12 cellular contexts compared by ENCODE assay signal in the genomic region with DNA sequence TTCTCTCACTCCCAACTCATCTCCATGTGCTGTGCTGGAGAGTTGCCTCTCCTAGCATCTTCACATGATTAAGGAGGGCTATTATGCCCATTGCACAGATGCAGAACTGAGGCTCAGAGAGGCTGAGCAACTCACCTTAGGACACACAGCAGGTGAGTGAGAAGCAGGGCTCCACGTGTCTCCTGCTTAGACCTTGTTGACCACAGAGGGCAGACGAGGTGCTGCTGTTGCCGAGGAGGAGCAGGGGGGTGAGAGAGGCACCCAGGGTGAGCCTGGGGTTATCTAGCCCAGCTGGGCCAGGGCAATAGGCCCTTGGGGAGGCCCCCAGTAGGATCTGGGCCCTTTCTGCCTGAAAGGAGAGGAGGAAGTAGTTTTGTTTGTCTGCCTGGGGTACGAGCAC. TPM values are rescaled to one million over a fixed set of nuclear protein-coding genes. Genes with fewer than 3 reads are reported as not detected.
DNase-seq lines count a peak whose midpoint lies in the region; ATAC-seq and TF ChIP-seq lines count a peak whose summit lies in the region.
"Had no signal": no experiment of that assay in that cellular context is flagged by ENCODE, and none has a peak within 500 bp of the region (broad histone marks: within the 10 kb centered on the region; RNA-seq: fewer than 3 reads in every experiment).

No MANE protein-coding gene starts in this region.

- H3K9me3 Mint-ChIP-seq in effector memory CD8-positive, alpha-beta T cell: no peaks in the 10 kb centered on the region

- TF ChIP-seq CTCF in GM10266 (IDR thresholded peaks at IDR 0.05; ENCODE audit: control insufficient read depth, insufficient read depth, low read depth, missing control alignments) (peak; percentile 14), NB4 (IDR thresholded peaks at IDR 0.05; ENCODE audit: low read depth, low read length) (no peak), RWPE1 (conservative IDR thresholded peaks at IDR 0.05; ENCODE audit: low read depth) (no peak)

- no peak overlapping the region for H3K27ac ChIP-seq in RWPE1
- H3K27ac ChIP-seq: foreskin keratinocyte had no signal

- intact Hi-C loops in Right ventricle myocardium superior (cut with DNase I): no loop called here

- no peak overlapping the region for H3K4me3 ChIP-seq in NB4 (ENCODE audit: low read depth, low read length)
- H3K4me3 ChIP-seq: HAP-1, lung had no signal

- CTCF ChIA-PET in RWPE1 (lab: Yijun Ruan, JAX): interaction anchor here (0.6 to 0.7 kb wide), 2 partner anchors 41 to 250 kb away, joined by 4 to 5 read pairs; no protein-coding TSS in a partner anchor

- DNase-seq in GM10266 (ENCODE audit: extremely low spot score) (no peak), NB4 (ENCODE audit: low read depth) (peak; percentile 94), RWPE1 (ENCODE audit: low spot score) (no peak), Right ventricle myocardium superior (no peak), NCI-H1694 treated with DMSO at 0.1 percent for 48 hours (lab: John Stamatoyannopoulos, UW) (no peak), NCI-H2196 (lab: John Stamatoyannopoulos, UW; ENCODE audit: unreplicated experiment) (no peak)
- DNase-seq in effector memory CD8-positive, alpha-beta T cell: peak; percentile 15 to 38 (median 25)
- DNase-seq: caudate nucleus, foreskin keratinocyte had no signal

- peaks cover 16% of the 10 kb centered on the region for H3K36me3 Mint-ChIP-seq in effector memory CD8-positive, alpha-beta T cell (ENCODE audit: insufficient read depth)

- peak overlapping the region; percentile 49 to 80 for H3K4me3 Mint-ChIP-seq in effector memory CD8-positive, alpha-beta T cell

- POLR2A ChIA-PET in RWPE1 (lab: Yijun Ruan, JAX; ENCODE audit: low non-redundant PET): no interaction called here

- peak; percentile 44 for ATAC-seq in GM21423 (IDR thresholded peaks at IDR 0.05; ENCODE audit: unreplicated experiment)
- peak; percentile 44 for ATAC-seq in effector memory CD8-positive, alpha-beta T cell (replicated peaks)
- ATAC-seq in Right ventricle myocardium superior (ENCODE audit: poor library complexity): no peak
- ATAC-seq: foreskin keratinocyte had no signal

- H3K4me1 Mint-ChIP-seq in effector memory CD8-positive, alpha-beta T cell (ENCODE audit: low read depth in 2 of 2): peaks cover 55 to 65% of the 10 kb centered on the region in 2 donors

- peak overlapping the region; percentile 66 to 99 for H3K27ac Mint-ChIP-seq in effector memory CD8-positive, alpha-beta T cell

- no peak for TF ChIP-seq POLR2A in NB4 (IDR thresholded peaks at IDR 0.05; ENCODE audit: extremely low read depth, insufficient read length)

- H3K27me3 Mint-ChIP-seq in effector memory CD8-positive, alpha-beta T cell: no peaks in the 10 kb centered on the region

RNA-seq across cellular contexts. Expression of gene HSH2D, which starts 2.4 kb away (rescaled TPM):
- 0.32 TPM for total RNA-seq in Right ventricle myocardium superior

RNA-seq across cellular contexts. Expression of gene RAB8A, which starts 29.4 kb away (rescaled TPM):
- 16.8 TPM for total RNA-seq in Right ventricle myocardium superior

RNA-seq across cellular contexts. Expression of gene CIB3, which starts 32.3 kb away (rescaled TPM):
- not detected for total RNA-seq in Right ventricle myocardium superior
- total RNA-seq: foreskin keratinocyte, lung had no signal

RNA-seq across cellular contexts. Expression of gene FAM32A, which starts 44.2 kb away (rescaled TPM):
- total RNA-seq in Right ventricle myocardium superior: 33.9 TPM

RNA-seq across cellular contexts. Expression of gene AP1M1, which starts 56.7 kb away (rescaled TPM):
- total RNA-seq in Right ventricle myocardium superior: 35.6 TPM

Comparison
In these comparisons a context has a peak if more than half of its experiments do, and no peak if none do; other contexts are left out.
1. DNase-seq: peak in NB4 (single experiment) and effector memory CD8-positive, alpha-beta T cell (3 of 3); none in GM10266 (single experiment), RWPE1 (single experiment), Right ventricle myocardium superior (single experiment), NCI-H1694 treated with DMSO at 0.1 percent for 48 hours (single experiment) and NCI-H2196 (single experiment).